ENCODE assay signal across 14 cellular contexts in genomic region chr7:72476608-72477305, GRCh38.
"Had no signal": no experiment of that assay in that cellular context is flagged by ENCODE, and none has a peak within 500 bp of the region (broad histone marks: within the 10 kb centered on the region; RNA-seq: fewer than 3 reads in every experiment).

No MANE protein-coding gene starts in this region.

- H3K27ac Mint-ChIP-seq: activated naive CD8-positive, alpha-beta T cell treated with anti-CD3 and anti-CD28 coated beads for 36 hours; T-helper 17 cell had no signal

- H3K9me3 ChIP-seq: right atrium auricular region, thyroid gland, vagina had no signal

- H3K4me3 Mint-ChIP-seq: activated naive CD8-positive, alpha-beta T cell treated with anti-CD3 and anti-CD28 coated beads for 36 hours; activated T-cell treated with anti-CD3 and anti-CD28 coated beads, Interleukin-2, amount 50 U/mL, for 4 hours; T-helper 17 cell had no signal

- H3K79me2 ChIP-seq: hepatocyte had no signal

- H2AFZ ChIP-seq: hepatocyte had no signal

- H3K4me3 ChIP-seq: gastroesophageal sphincter, hepatocyte, right atrium auricular region, thyroid gland, vagina had no signal

- DNase-seq: activated CD4-positive, alpha-beta T cell treated with anti-CD3 and anti-CD28 coated beads, Interleukin-2, amount 50 U/mL, for 4 hours; activated gamma-delta T cell treated with Interleukin-2 at 50 U/mL for 16 hours; activated naive CD8-positive, alpha-beta T cell treated with anti-CD3 and anti-CD28 coated beads for 36 hours; activated T-cell treated with anti-CD3 and anti-CD28 coated beads, Interleukin-2, amount 50 U/mL, for 4 hours; aorta; kidney glomerular epithelial cell; small intestine; T-helper 17 cell; thyroid gland had no signal

- H3K4me1 Mint-ChIP-seq: activated naive CD8-positive, alpha-beta T cell treated with anti-CD3 and anti-CD28 coated beads for 36 hours; T-helper 17 cell had no signal

- H3K36me3 ChIP-seq: gastroesophageal sphincter, right atrium auricular region, thyroid gland, vagina had no signal

- H3K4me1 ChIP-seq: gastroesophageal sphincter, right atrium auricular region, thyroid gland, vagina had no signal

- H3K27me3 Mint-ChIP-seq: activated naive CD8-positive, alpha-beta T cell treated with anti-CD3 and anti-CD28 coated beads for 36 hours; T-helper 17 cell had no signal

- H3K4me2 ChIP-seq: hepatocyte had no signal

- H3K27me3 ChIP-seq: gastroesophageal sphincter, hepatocyte, right atrium auricular region, thyroid gland, vagina had no signal

- ATAC-seq: activated CD4-positive, CD25-positive, alpha-beta regulatory T cell treated with anti-CD3 and anti-CD28 coated beads, Interleukin-2, amount 50 U/mL, for 24 hours; activated T-cell treated with anti-CD3 and anti-CD28 coated beads, Interleukin-2, amount 50 U/mL, for 4 hours; gastroesophageal sphincter; T-helper 17 cell had no signal

- H3K27ac ChIP-seq: gastroesophageal sphincter, hepatocyte, right atrium auricular region, thyroid gland, vagina had no signal
